Comparison of ENCODE assay signal across 25 cellular contexts in the genomic region with DNA sequence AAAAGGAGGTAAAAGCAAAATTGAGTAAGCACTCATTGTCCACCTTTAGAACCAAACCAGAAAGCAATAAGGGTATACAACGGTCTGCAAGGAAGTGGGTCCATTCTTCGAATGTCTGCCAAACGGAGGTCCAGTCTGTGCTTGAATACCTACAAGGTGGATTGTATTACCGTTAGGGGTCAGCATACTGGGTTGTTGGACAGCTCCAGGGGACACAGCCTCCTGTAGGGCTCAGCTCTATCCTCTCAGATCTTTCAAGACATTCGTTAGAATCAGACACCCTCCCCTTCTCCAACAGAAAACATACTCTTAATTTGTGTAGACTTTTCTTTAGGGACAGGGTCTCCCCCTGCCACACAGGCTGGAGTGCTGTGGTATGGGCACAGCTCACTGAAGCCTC.
"Had no signal": no experiment of that assay in that cellular context is flagged by ENCODE, and none has a peak within 500 bp of the region (broad histone marks: within the 10 kb centered on the region; RNA-seq: fewer than 3 reads in every experiment).

No MANE protein-coding gene starts in this region.

- H3K36me3 Mint-ChIP-seq: activated CD4-positive, alpha-beta memory T cell treated with anti-CD3 and anti-CD28 coated beads for 36 hours; activated naive CD4-positive, alpha-beta T cell treated with anti-CD3 and anti-CD28 coated beads, Interleukin-2, amount 50 U/mL, for 24 hours; type B pancreatic cell had no signal

- H3K27me3 ChIP-seq: testis had no signal

- H3K4me3 Mint-ChIP-seq: activated CD4-positive, alpha-beta memory T cell treated with anti-CD3 and anti-CD28 coated beads for 36 hours; activated naive CD4-positive, alpha-beta T cell treated with anti-CD3 and anti-CD28 coated beads, Interleukin-2, amount 50 U/mL, for 24 hours; activated T-cell treated with anti-CD3 and anti-CD28 coated beads, Interleukin-2, amount 50 U/mL, for 72 hours; neural crest cell; T-helper 17 cell; type B pancreatic cell had no signal

- H3K4me1 ChIP-seq: foreskin keratinocyte had no signal

- DNase-seq: activated CD4-positive, alpha-beta memory T cell treated with anti-CD3 and anti-CD28 coated beads for 36 hours; activated CD4-positive, alpha-beta T cell treated with anti-CD3 and anti-CD28 coated beads for 48 hours; activated effector memory CD4-positive, alpha-beta T cell treated with anti-CD3 and anti-CD28 coated beads, Interleukin-2, amount 50 U/mL, for 16 hours; activated T-cell treated with anti-CD3 and anti-CD28 coated beads, Interleukin-2, amount 50 U/mL, for 72 hours; aorta; brain microvascular endothelial cell; caudate nucleus; dermis blood vessel endothelial cell; effector CD8-positive, alpha-beta T cell; foreskin keratinocyte; left ventricle myocardium superior; mesenchymal stem cell; mucosa of descending colon; posterior cingulate gyrus; sigmoid colon; stimulated activated CD4-positive, alpha-beta T cell treated with anti-CD3 and anti-CD28 coated beads, Interleukin-2, amount 100 ng/mL, for 48 hours; stimulated activated CD8-positive, alpha-beta memory T cell treated with anti-CD3 and anti-CD28 coated beads, Interleukin-4, amount 100 ng/mL, for 48 hours; stimulated activated naive CD4-positive, alpha-beta T cell; SW 1271; T-helper 17 cell; testis had no signal

- H3K36me3 ChIP-seq: brain microvascular endothelial cell, sigmoid colon had no signal

- H3K9me3 Mint-ChIP-seq: activated T-cell treated with anti-CD3 and anti-CD28 coated beads, Interleukin-2, amount 50 U/mL, for 72 hours; neural crest cell; type B pancreatic cell had no signal

- H3K27ac Mint-ChIP-seq: activated CD4-positive, alpha-beta memory T cell treated with anti-CD3 and anti-CD28 coated beads for 36 hours; activated naive CD4-positive, alpha-beta T cell treated with anti-CD3 and anti-CD28 coated beads, Interleukin-2, amount 50 U/mL, for 24 hours; activated T-cell treated with anti-CD3 and anti-CD28 coated beads, Interleukin-2, amount 50 U/mL, for 72 hours; T-helper 17 cell; type B pancreatic cell had no signal

- H3K9me3 ChIP-seq: mucosa of descending colon, sigmoid colon, testis had no signal

- H3K4me3 ChIP-seq: mucosa of descending colon, sigmoid colon, smooth muscle cell, testis had no signal

- H3K4me2 ChIP-seq: smooth muscle cell had no signal

- ATAC-seq: activated T-cell treated with anti-CD3 and anti-CD28 coated beads, Interleukin-2, amount 50 U/mL, for 72 hours; foreskin keratinocyte; left ventricle myocardium superior; mucosa of descending colon; T-helper 17 cell had no signal

- H3K4me1 Mint-ChIP-seq: T-helper 17 cell had no signal

- H3K27ac ChIP-seq: brain microvascular endothelial cell, foreskin keratinocyte, sigmoid colon, testis had no signal
